Comparison of ENCODE assay signal across 8 cellular contexts in genomic region chr17:28724500-28725165, GRCh38. TPM values are rescaled to one million over a fixed set of nuclear protein-coding genes. Genes with fewer than 3 reads are reported as not detected.
DNase-seq lines count a peak whose midpoint lies in the region; ATAC-seq and TF ChIP-seq lines count a peak whose summit lies in the region.

No MANE protein-coding gene starts in this region.

- H3K36me3 Mint-ChIP-seq in HFFc6 (ENCODE audit: low read depth) (peaks cover 36% of the 10 kb centered on the region), memory B cell (peaks cover 27% of the 10 kb centered on the region)
- H3K36me3 Mint-ChIP-seq in activated naive CD8-positive, alpha-beta T cell, result peaks cover 30% of the 10 kb centered on the region

- peak overlapping the region; percentile 100 for H3K4me2 ChIP-seq in BLaER1

- H3K27ac ChIP-seq in BLaER1, result no peak overlapping the region

- H3K27me3 Mint-ChIP-seq in HFFc6 (ENCODE audit: insufficient read depth), result peaks cover 29% of the 10 kb centered on the region
- H3K27me3 Mint-ChIP-seq in activated naive CD8-positive, alpha-beta T cell, result no peaks in the 10 kb centered on the region
- no peaks in the 10 kb centered on the region for H3K27me3 Mint-ChIP-seq in memory B cell

- H3K9ac ChIP-seq in BLaER1, result peak overlapping the region; percentile 98

- H3K9me3 Mint-ChIP-seq in HFFc6, result peaks cover 8% of the 10 kb centered on the region; the same call in 1 of the 2 replicates
- no peaks in the 10 kb centered on the region for H3K9me3 Mint-ChIP-seq in activated naive CD8-positive, alpha-beta T cell (ENCODE audit: low read depth)
- H3K9me3 Mint-ChIP-seq in memory B cell, result no peaks in the 10 kb centered on the region

- no peaks in the 10 kb centered on the region for H3K27me3 ChIP-seq in BLaER1

- peak overlapping the region; percentile 84 for H3K4me3 ChIP-seq in BLaER1

- H3K36me3 ChIP-seq in BLaER1, result peaks cover 46% of the 10 kb centered on the region

- no peak for ATAC-seq in memory B cell (ENCODE audit: low read depth)
- no peak for ATAC-seq in HG03571 (IDR thresholded peaks at IDR 0.05; ENCODE audit: unreplicated experiment)

- TF ChIP-seq CTCF in HFFc6 (IDR thresholded peaks at IDR 0.05), result no peak

- no peaks in the 10 kb centered on the region for H3K9me3 ChIP-seq in BLaER1

- H3K4me1 ChIP-seq in BLaER1, result peaks cover 69% of the 10 kb centered on the region

- H3K27ac Mint-ChIP-seq in HFFc6 (peak overlapping the region; percentile 96), memory B cell (peak overlapping the region; percentile 84)
- H3K27ac Mint-ChIP-seq in activated naive CD8-positive, alpha-beta T cell, result peak overlapping the region; percentile 95

- in situ Hi-C loops in ACHN (cut with HindIII; ENCODE audit: low pct_ligation_motif_present, low pct_unique_long_range_greater_than_20kb, low sequenced_read_pairs), result no loop called here

- H3K4me3 Mint-ChIP-seq in HFFc6 (peak overlapping the region; percentile 95), memory B cell (peak overlapping the region; percentile 89)
- peak overlapping the region; percentile 99 for H3K4me3 Mint-ChIP-seq in activated naive CD8-positive, alpha-beta T cell

- H3K4me1 Mint-ChIP-seq in HFFc6 (ENCODE audit: low read depth), result peaks cover 67% of the 10 kb centered on the region
- peaks cover 39% of the 10 kb centered on the region for H3K4me1 Mint-ChIP-seq in activated naive CD8-positive, alpha-beta T cell (ENCODE audit: low read depth)
- peaks cover 46% of the 10 kb centered on the region for H3K4me1 Mint-ChIP-seq in memory B cell

- DNase-seq in HFFc6, result no peak
- no peak for DNase-seq in memory B cell (ENCODE audit: low spot score in 2 of 2)
- DNase-seq in ACHN, result no peak
- no peak for DNase-seq in activated gamma-delta T cell (lab: John Stamatoyannopoulos, UW)
- no peak for DNase-seq in H4 (ENCODE audit: low spot score)

- peaks cover 59% of the 10 kb centered on the region for H4K20me1 ChIP-seq in BLaER1

RNA-seq across cellular contexts. Expression of gene TLCD1, which starts 1.4 kb away (rescaled TPM):
- 10 to 100 TPM in 4 of 6 experiments, 1 to 10 TPM in 2; 8.0 to 14.6 (median 11.3) TPM for total RNA-seq in HFFc6 (2021; fragmentation: NEBNext Ultra II Directional; extraction: Animal tissue kit (Norgen Biotek cat#: 25700))
- 21.0 and 34.2 TPM in 2 replicates for total RNA-seq in H4 (2014; rRNA removed; shearing (Covaris generic))

RNA-seq across cellular contexts. Expression of gene NEK8, which starts 4.0 kb away (rescaled TPM):
- total RNA-seq in HFFc6 (2021; fragmentation: NEBNext Ultra II Directional; extraction: Animal tissue kit (Norgen Biotek cat#: 25700)), result 1 to 10 TPM; 1.9 to 3.1 (median 2.5) TPM
- 1.4 and 3.1 TPM in 2 replicates for total RNA-seq in H4 (2014; rRNA removed; shearing (Covaris generic))

RNA-seq across cellular contexts. Expression of gene RPL23A, which starts 4.8 kb away (rescaled TPM):
- 1,000 to 10,000 TPM; 1,227 to 1,529 (median 1,391) TPM for total RNA-seq in HFFc6 (2021; fragmentation: NEBNext Ultra II Directional; extraction: Animal tissue kit (Norgen Biotek cat#: 25700))
- total RNA-seq in H4 (2014; rRNA removed; shearing (Covaris generic)), result 957 and 967 TPM in 2 replicates

RNA-seq across cellular contexts. Expression of gene RAB34, which starts 7.0 kb away (rescaled TPM):
- total RNA-seq in HFFc6 (2021; fragmentation: NEBNext Ultra II Directional; extraction: Animal tissue kit (Norgen Biotek cat#: 25700)), result 100 to 1,000 TPM; 161 to 219 (median 192) TPM
- 233 and 275 TPM in 2 replicates for total RNA-seq in H4 (2014; rRNA removed; shearing (Covaris generic))

RNA-seq across cellular contexts. Expression of gene PROCA1, which starts 12.9 kb away (rescaled TPM):
- total RNA-seq in HFFc6 (2021; fragmentation: NEBNext Ultra II Directional; extraction: Animal tissue kit (Norgen Biotek cat#: 25700)), result 1 to 10 TPM in 1 of 6 experiments, under 1 TPM in 5; 0.60 to 1.1 (median 0.70) TPM
- 0.70 TPM in 1 of 2 replicates, not detected in the other for total RNA-seq in H4 (2014; rRNA removed; shearing (Covaris generic))
